ENCODE assay signal across 1 cellular context in the genomic region with DNA sequence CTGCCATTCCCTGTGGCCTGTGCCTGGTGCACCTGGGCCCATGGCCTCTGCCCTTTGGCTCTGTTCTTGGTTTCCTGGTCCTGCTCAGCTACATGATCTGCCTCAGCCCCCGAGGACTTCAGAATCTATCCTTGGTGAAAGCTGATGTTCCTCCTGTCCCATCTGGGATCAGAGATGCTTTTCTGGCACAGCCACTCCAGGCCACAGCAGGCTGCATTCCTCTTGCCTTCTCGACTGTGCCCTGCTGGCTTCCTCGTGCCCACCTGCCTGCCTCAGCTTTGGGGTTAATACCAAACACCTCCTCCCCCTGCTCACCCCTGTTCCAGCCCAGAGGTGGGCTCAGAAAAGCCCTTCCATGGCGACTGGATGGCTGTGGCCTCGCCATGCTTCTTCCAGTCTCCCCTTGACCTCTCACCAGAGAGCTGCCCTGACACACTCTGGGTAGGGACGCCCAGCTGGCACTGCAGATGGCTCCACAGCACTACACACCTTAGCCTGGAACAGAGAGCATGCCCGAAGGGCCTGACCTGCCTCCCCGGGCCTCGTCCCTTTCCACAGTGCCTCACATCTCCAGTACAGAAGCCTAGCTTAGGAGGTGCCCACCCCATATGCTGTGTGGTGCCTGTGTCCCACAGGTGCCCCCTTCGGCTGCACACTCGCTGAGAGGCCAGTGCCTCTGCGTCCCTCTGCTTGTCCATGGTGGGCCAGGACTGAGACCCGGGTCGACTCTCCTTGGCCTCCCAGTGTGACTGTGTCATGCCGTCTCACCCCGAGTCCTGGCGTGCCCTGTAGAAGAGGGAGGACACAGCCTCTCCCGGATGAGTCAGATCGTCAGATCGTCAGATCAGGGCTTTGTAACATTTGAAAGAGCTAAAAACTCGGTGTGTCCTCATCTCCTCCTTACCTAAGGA.
TF ChIP-seq lines count a peak whose summit lies in the region.

No MANE protein-coding gene starts in this region.

TF ChIP-seq in HepG2, 621 proteins besides CTCF, POLR2A, EP300 and RAD21:
- TF ChIP-seq SAFB2 (CRISPR knock-in tag; IDR thresholded peaks at IDR 0.05; ENCODE audit: borderline replicate concordance, low read depth) (no peak), AGO2 (optimal IDR thresholded peaks at IDR 0.05; ENCODE audit: low read depth, low read length) (peak; percentile 10), FOXO1 (CRISPR knock-in tag; IDR thresholded peaks at IDR 0.05) (no peak), ZSCAN21 (CRISPR knock-in tag; IDR thresholded peaks at IDR 0.05; ENCODE audit: borderline replicate concordance) (0 out of 2 replicates have a peak, but pooled peaks have one; percentile 24)
